Comparison of ENCODE assay signal across 24 cellular contexts in genomic region chr20:21707999-21708737, GRCh38. TPM values are rescaled to one million over a fixed set of nuclear protein-coding genes. Genes with fewer than 3 reads are reported as not detected.
DNase-seq lines count a peak whose midpoint lies in the region; ATAC-seq and TF ChIP-seq lines count a peak whose summit lies in the region.
"Had no signal": no experiment of that assay in that cellular context is flagged by ENCODE, and none has a peak within 500 bp of the region (broad histone marks: within the 10 kb centered on the region; RNA-seq: fewer than 3 reads in every experiment).

No MANE protein-coding gene starts in this region.

- no peaks in the 10 kb centered on the region for H4K20me1 ChIP-seq in osteoblast (ENCODE audit: insufficient read depth, low read length)

- WGBS in body of pancreas, 2 donors = 4 to 7% methylated on average over 11 to 33 of the region's 33 CpGs
- 3% methylated on average over 20 of the region's 33 CpGs for WGBS in right lobe of liver (ENCODE audit: insufficient coverage, low coverage, low lambda C conversion rate, missing lambda C conversion rate)

- H3K27me3 ChIP-seq in iPS-15b (ENCODE audit: control insufficient read depth, insufficient read depth, low read length) (peaks cover 99% of the 10 kb centered on the region), osteoblast (ENCODE audit: insufficient read depth, low read length) (peaks cover 43% of the 10 kb centered on the region), body of pancreas (peaks cover 0 to 22% of the 10 kb centered on the region in 2 donors), right lobe of liver (peaks cover 6 to 28% of the 10 kb centered on the region in 2 donors)

- in situ Hi-C loops in GM13977 (cut with MboI; ENCODE audit: low pct_unique_long_range_greater_than_20kb, low sequenced_read_pairs, unreplicated experiment) = loop anchor here (10.0 to 25.0 kb wide), 3 partner anchors 183 to 879 kb away; partner anchors contain the start of genes FOXA2 and LINC00237

- H3K27ac ChIP-seq in osteoblast (ENCODE audit: low read depth, low read length) (no peak overlapping the region), body of pancreas (no peak overlapping the region), right lobe of liver (no peak overlapping the region)
- H3K27ac ChIP-seq: A549, GM23248 had no signal

- no peaks in the 10 kb centered on the region for H3K79me2 ChIP-seq in osteoblast (ENCODE audit: insufficient read depth, low read length)

- no peak for TF ChIP-seq CTCF in GM10266 (IDR thresholded peaks at IDR 0.05; ENCODE audit: control insufficient read depth, insufficient read depth, low read depth, missing control alignments)
- TF ChIP-seq CTCF in osteoblast (IDR thresholded peaks at IDR 0.05; ENCODE audit: extremely low read depth, low read depth, low read length) = no peak
- no peak for TF ChIP-seq CTCF in body of pancreas (IDR thresholded peaks at IDR 0.05)
- no peak for TF ChIP-seq CTCF in right lobe of liver (IDR thresholded peaks at IDR 0.05)
- TF ChIP-seq CTCF in GM13977 (IDR thresholded peaks at IDR 0.05; ENCODE audit: extremely low read depth, insufficient read depth, missing control alignments) = no peak

- H3K9ac ChIP-seq in iPS-15b (ENCODE audit: low read depth, low read length) = no peak overlapping the region
- H3K9ac ChIP-seq: GM23248 had no signal

- intact Hi-C loops in body of pancreas (cut with DNase I) (no loop called here), right lobe of liver (cut with DNase I) (no loop called here)

- H3K4me3 ChIP-seq in iPS-15b (ENCODE audit: low read depth, low read length) (peak overlapping the region; percentile 35), osteoblast (ENCODE audit: insufficient read depth, low read length) (no peak overlapping the region), body of pancreas (no peak overlapping the region), right lobe of liver (no peak overlapping the region)
- H3K4me3 ChIP-seq: A549, GM23248 had no signal

- H3K9me3 ChIP-seq in iPS-15b (ENCODE audit: control insufficient read depth, insufficient read depth, low read length) (no peaks in the 10 kb centered on the region), osteoblast (ENCODE audit: low read depth, low read length) (no peaks in the 10 kb centered on the region), body of pancreas (no peaks in the 10 kb centered on the region), right lobe of liver (no peaks in the 10 kb centered on the region)
- H3K9me3 ChIP-seq: A549, BE2C had no signal

- H3K36me3 ChIP-seq in iPS-15b (ENCODE audit: control insufficient read depth, insufficient read depth, low read length) (no peaks in the 10 kb centered on the region), osteoblast (ENCODE audit: insufficient read depth, low read length) (no peaks in the 10 kb centered on the region), body of pancreas (replicated peaks in 1 of 2; ENCODE audit: insufficient read depth in 1 of 2, low read depth in 2 of 2) (no peaks in the 10 kb centered on the region), right lobe of liver (no peaks in the 10 kb centered on the region)
- H3K36me3 ChIP-seq: BE2C had no signal

- TF ChIP-seq POLR2A in body of pancreas (IDR thresholded peaks at IDR 0.05) (no peak), right lobe of liver (IDR thresholded peaks at IDR 0.05) (no peak)

- no peak overlapping the region for H3K4me2 ChIP-seq in osteoblast (ENCODE audit: insufficient read depth, low read length)
- H3K4me2 ChIP-seq: A549 had no signal

- no peak for ATAC-seq in body of pancreas
- no peak for ATAC-seq in right lobe of liver
- ATAC-seq: A549, HCT116, Right ventricle myocardium inferior had no signal

- H3K4me1 ChIP-seq in iPS-15b (ENCODE audit: control insufficient read depth, insufficient read depth, low read length) (peaks cover 5% of the 10 kb centered on the region), osteoblast (ENCODE audit: insufficient read depth, low read length) (no peaks in the 10 kb centered on the region), body of pancreas (peaks cover 5% of the 10 kb centered on the region), right lobe of liver (peaks cover 0 to under 1% (median 0%) of the 10 kb centered on the region in 4 donors)
- H3K4me1 ChIP-seq: A549, BE2C had no signal

- no peak overlapping the region for H2AFZ ChIP-seq in osteoblast (ENCODE audit: low read length)
- H2AFZ ChIP-seq: GM23248 had no signal

- DNase-seq in GM10266 (ENCODE audit: extremely low spot score) = peak; percentile 23
- peak; percentile 4 for DNase-seq in M059J (ENCODE audit: low read depth)
- peak; percentile 72 for DNase-seq in osteoblast (ENCODE audit: insufficient read length, low spot score, missing footprints)
- no peak for DNase-seq in body of pancreas
- no peak for DNase-seq in NCI-H1092 (lab: John Stamatoyannopoulos, UW)
- no peak for DNase-seq in right lobe of liver
- no peak for DNase-seq in GM13977 (ENCODE audit: low spot score)
- DNase-seq: BE2C, DMS53, EL, GF-D8, GM23248, KG1, NCI-H1105, NCI-H2081, NCI-H2171 treated with DMSO at 0.1 percent for 48 hours, NCI-H524 treated with DMSO at 0.1 percent for 48 hours, NCI-H82 had no signal

RNA-seq across cellular contexts. Expression of gene PAX1, which starts 2.7 kb away (rescaled TPM):
- not detected in 2 replicates for total RNA-seq in M059J (2014; rRNA removed; shearing (Covaris generic))
- total RNA-seq in osteoblast (under 0.01 TPM in 1 of 2 replicates, not detected in the other), body of pancreas (not detected), right lobe of liver (not detected)
- total RNA-seq: GM23248, OCI-LY7, Right ventricle myocardium inferior, SK-MEL-5 had no signal

Comparison
In these comparisons a context has a peak if more than half of its experiments do, and no peak if none do; other contexts are left out.
1. DNase-seq: peak in GM10266 (single experiment), M059J (single experiment) and osteoblast (single experiment); none in body of pancreas (0 of 4), NCI-H1092 (single experiment), right lobe of liver (0 of 3) and GM13977 (single experiment).